23 cellular contexts compared by ENCODE assay signal in genomic region chr11:83021780-83022125, GRCh38.
"Had no signal": no experiment of that assay in that cellular context is flagged by ENCODE, and none has a peak within 500 bp of the region (broad histone marks: within the 10 kb centered on the region; RNA-seq: fewer than 3 reads in every experiment).

No MANE protein-coding gene starts in this region.

- H3K27ac Mint-ChIP-seq: natural killer cell treated with Interleukin-12 subunit alpha and Interleukin-12 subunit beta and Interleukin-15 and Interleukin-18, amount 100 ng/mL, for 72 hours; progenitor cell of endocrine pancreas; stimulated activated effector memory CD8-positive, alpha-beta T cell treated with anti-CD3 and anti-CD28 coated beads, Interleukin-12 subunit alpha, Interleukin-12 subunit beta, amount 100 ng/mL, for 72 hours had no signal

- H3K9me3 Mint-ChIP-seq: central memory CD8-positive, alpha-beta T cell; natural killer cell treated with Interleukin-12 subunit alpha and Interleukin-12 subunit beta and Interleukin-15 and Interleukin-18, amount 100 ng/mL, for 72 hours; stimulated activated effector memory CD8-positive, alpha-beta T cell treated with anti-CD3 and anti-CD28 coated beads, Interleukin-12 subunit alpha, Interleukin-12 subunit beta, amount 100 ng/mL, for 72 hours had no signal

- H3K27ac ChIP-seq: coronary artery, lower lobe of right lung, neutrophil, parathyroid adenoma, thyroid gland, vagina had no signal

- DNase-seq: effector CD4-positive, alpha-beta T cell; glutamatergic neuron; heart right ventricle; hippocampal formation; kidney glomerular epithelial cell; left ventricle myocardium superior; lower lobe of right lung; stimulated activated CD4-positive, alpha-beta T cell treated with anti-CD3 and anti-CD28 coated beads, Interleukin-12 subunit alpha, Interleukin-12 subunit beta, amount 100 ng/mL, for 4 hours; stimulated activated CD4-positive, alpha-beta T cell treated with anti-CD3 and anti-CD28 coated beads, Interleukin-2, amount 100 ng/mL, for 24 hours; stimulated activated CD4-positive, alpha-beta T cell treated with anti-CD3 and anti-CD28 coated beads, Interleukin-4, amount 100 ng/mL, for 24 hours; stimulated activated naive CD8-positive, alpha-beta T cell treated with anti-CD3 and anti-CD28 coated beads, Interleukin-15, Interleukin-2, amounts not matched to agents 100 U/mL and 50 U/mL, for 24 hours; thyroid gland had no signal

- ATAC-seq: heart right ventricle; left ventricle myocardium superior; lower lobe of right lung; natural killer cell treated with Interleukin-12 subunit alpha and Interleukin-12 subunit beta and Interleukin-15 and Interleukin-18, amount 100 ng/mL, for 72 hours; sciatic nerve; stimulated activated effector memory CD8-positive, alpha-beta T cell treated with anti-CD3 and anti-CD28 coated beads, Interleukin-12 subunit alpha, Interleukin-12 subunit beta, amount 100 ng/mL, for 72 hours; stimulated activated naive CD8-positive, alpha-beta T cell treated with anti-CD3 and anti-CD28 coated beads, Interleukin-15, Interleukin-2, amounts not matched to agents 100 U/mL and 50 U/mL, for 24 hours had no signal

- H3K36me3 ChIP-seq: heart right ventricle, lower lobe of right lung, neutrophil, thyroid gland, vagina had no signal

- H3K4me1 ChIP-seq: parathyroid adenoma had no signal

- H3K4me2 ChIP-seq: smooth muscle cell had no signal

- H2AFZ ChIP-seq: parathyroid adenoma had no signal

- H3K9me3 ChIP-seq: heart right ventricle, lower lobe of right lung, neutrophil, thyroid gland, vagina had no signal

- H3K36me3 Mint-ChIP-seq: natural killer cell treated with Interleukin-12 subunit alpha and Interleukin-12 subunit beta and Interleukin-15 and Interleukin-18, amount 100 ng/mL, for 72 hours; stimulated activated effector memory CD8-positive, alpha-beta T cell treated with anti-CD3 and anti-CD28 coated beads, Interleukin-12 subunit alpha, Interleukin-12 subunit beta, amount 100 ng/mL, for 72 hours had no signal

- H3K27me3 Mint-ChIP-seq: central memory CD8-positive, alpha-beta T cell; progenitor cell of endocrine pancreas had no signal

- H3K4me3 ChIP-seq: coronary artery, heart right ventricle, lower lobe of right lung, smooth muscle cell, thyroid gland, vagina had no signal

- H3K27me3 ChIP-seq: heart right ventricle, thyroid gland, vagina had no signal

- H3K4me3 Mint-ChIP-seq: central memory CD8-positive, alpha-beta T cell; natural killer cell treated with Interleukin-12 subunit alpha and Interleukin-12 subunit beta and Interleukin-15 and Interleukin-18, amount 100 ng/mL, for 72 hours; neural crest cell; stimulated activated effector memory CD8-positive, alpha-beta T cell treated with anti-CD3 and anti-CD28 coated beads, Interleukin-12 subunit alpha, Interleukin-12 subunit beta, amount 100 ng/mL, for 72 hours had no signal
